In genomic region chr9:9942764-9943424, GRCh38 we compare ENCODE assay signal across 8 cellular contexts.
A peak's percentile ranks its signal among the peaks of the same experiment; 100 is the strongest.
DNase-seq lines count a peak whose midpoint lies in the region; ATAC-seq and TF ChIP-seq lines count a peak whose summit lies in the region.

No MANE protein-coding gene starts in this region.

- no TSS peak for BruUV-seq in PC-9 (replicated peaks; lab: Mats Ljungman, UMichigan)

- peak; percentile 75 for TF ChIP-seq CTCF in PC-9 (conservative IDR thresholded peaks at IDR 0.05)
- TF ChIP-seq CTCF in glutamatergic neuron (IDR thresholded peaks at IDR 0.05; ENCODE audit: partially characterized antibody, unreplicated experiment), result peak; percentile 94

- no peak overlapping the region for H3K27ac Mint-ChIP-seq in glutamatergic neuron (ENCODE audit: unreplicated experiment)

- POLR2A ChIA-PET in PC-9 (lab: Charles Lee; ENCODE audit: unreplicated experiment), result no interaction called here

- no peak overlapping the region for H3K27ac ChIP-seq in PC-9

- H4K20me1 ChIP-seq in PC-9 (ENCODE audit: insufficient read depth), result no peaks in the 10 kb centered on the region

- H3K9me2 ChIP-seq in PC-9 (ENCODE audit: insufficient read depth), result no peaks in the 10 kb centered on the region

- no peaks in the 10 kb centered on the region for H3K4me1 ChIP-seq in PC-9 (replicated peaks; ENCODE audit: insufficient read depth)

- no peaks in the 10 kb centered on the region for H3K79me2 ChIP-seq in PC-9 (ENCODE audit: low read depth)

- H2AFZ ChIP-seq in PC-9, result no peak overlapping the region

- H3K4me3 ChIP-seq in PC-9, result no peak overlapping the region

- no peaks in the 10 kb centered on the region for H3K36me3 Mint-ChIP-seq in glutamatergic neuron (ENCODE audit: unreplicated experiment)

- no peaks in the 10 kb centered on the region for H3F3A ChIP-seq in PC-9 (ENCODE audit: insufficient read depth, low read depth)

- H3K4me2 ChIP-seq in PC-9, result no peak overlapping the region

- intact Hi-C loops in PC-9 (cut with micrococcal nuclease; ENCODE audit: unreplicated experiment), result no loop called here

- peak; percentile 92 for ATAC-seq in GM21526 (IDR thresholded peaks at IDR 0.05; ENCODE audit: low FRiP score, unreplicated experiment)

- H3K27me3 Mint-ChIP-seq in glutamatergic neuron (ENCODE audit: unreplicated experiment), result no peaks in the 10 kb centered on the region

- no peak overlapping the region for H3K4me3 Mint-ChIP-seq in glutamatergic neuron (ENCODE audit: unreplicated experiment)

- CTCF ChIA-PET in PC-9 (lab: Charles Lee), result interaction anchor here (0.7 kb wide), 1 partner anchor 11 kb away, joined by 3 read pairs; no protein-coding TSS in a partner anchor

- no peaks in the 10 kb centered on the region for H3K36me3 ChIP-seq in PC-9 (ENCODE audit: low read depth)

- peak; percentile 22 for DNase-seq in EL
- DNase-seq in HuH-7 (ENCODE audit: low spot score), result peak; percentile 13
- DNase-seq in PC-9, result peak; percentile 37 to 45
- peak; percentile 3 for DNase-seq in activated gamma-delta T cell treated with anti-CD3 and anti-CD28 coated beads, Interleukin-2, amount 50 U/mL, for 16 hours (ENCODE audit: low read depth)
- DNase-seq in glutamatergic neuron, result peak; percentile 85
- peak; percentile 70 for DNase-seq in pons (ENCODE audit: low spot score)
- no peak for DNase-seq in amniotic stem cell (lab: John Stamatoyannopoulos, UW)

- H3K9me3 Mint-ChIP-seq in glutamatergic neuron (ENCODE audit: unreplicated experiment), result no peaks in the 10 kb centered on the region

- H3K27me3 ChIP-seq in PC-9 (ENCODE audit: insufficient read depth, low read depth), result no peaks in the 10 kb centered on the region

- H3K4me1 Mint-ChIP-seq in glutamatergic neuron (ENCODE audit: low read depth, unreplicated experiment), result peaks cover 7% of the 10 kb centered on the region

- H3K9me3 ChIP-seq in PC-9 (ENCODE audit: insufficient read depth, low read depth), result no peaks in the 10 kb centered on the region
